In genomic region chr15:84654689-84655453, GRCh38 we compare ENCODE assay signal across 8 cellular contexts. TPM values are rescaled to one million over a fixed set of nuclear protein-coding genes. Genes with fewer than 3 reads are reported as not detected.
DNase-seq lines count a peak whose midpoint lies in the region; ATAC-seq and TF ChIP-seq lines count a peak whose summit lies in the region.

No MANE protein-coding gene starts in this region.

- H3K4me1 ChIP-seq in iPS-20b (ENCODE audit: insufficient read depth, low read length) = peaks cover 4% of the 10 kb centered on the region; the same call in 1 of the 2 replicates
- H3K4me1 ChIP-seq in skeletal muscle tissue (ENCODE audit: control insufficient read depth in 3 of 3, insufficient read depth in 3 of 3, low read length in 3 of 3) = peaks cover 26 to 48% (median 29%) of the 10 kb centered on the region in 3 donors

- H3K4me3 ChIP-seq in WERI-Rb-1 (ENCODE audit: low read depth, low read length) (peak overlapping the region; percentile 84), iPS-20b (ENCODE audit: low read length) (peak overlapping the region; percentile 96), skeletal muscle tissue (ENCODE audit: low read length in 3 of 3) (peak overlapping the region; percentile 92 to 100 (median 92))

- H3K27me3 ChIP-seq in WERI-Rb-1 (ENCODE audit: insufficient read depth, low read depth, severe bottlenecking) (no peaks in the 10 kb centered on the region), iPS-20b (ENCODE audit: insufficient read depth, low read length) (peaks cover 25% of the 10 kb centered on the region), skeletal muscle tissue (ENCODE audit: control insufficient read depth in 3 of 3, insufficient read depth in 3 of 3, low read length in 3 of 3) (no peaks in the 10 kb centered on the region)

- peak; percentile 85 for DNase-seq in D341Med (ENCODE audit: low spot score)
- DNase-seq in NCI-H2171 (lab: John Stamatoyannopoulos, UW) = peak; percentile 72
- peak; percentile 68 for DNase-seq in WERI-Rb-1
- DNase-seq in T47D (ENCODE audit: low read depth in 1 of 2, low spot score in 1 of 2) = peak; percentile 75 to 92

- in situ Hi-C loops in T47D (cut with HindIII; ENCODE audit: low pct_unique_long_range_greater_than_20kb, low sequenced_read_pairs) = no loop called here

- H3K36me3 ChIP-seq in WERI-Rb-1 (peaks cover 30% of the 10 kb centered on the region), iPS-20b (ENCODE audit: insufficient read depth, low read depth, low read length) (peaks cover 27% of the 10 kb centered on the region), skeletal muscle tissue (ENCODE audit: control insufficient read depth in 3 of 3, insufficient read depth in 3 of 3, low read length in 3 of 3) (peaks cover 2 to 15% (median 13%) of the 10 kb centered on the region in 3 donors)

- TF ChIP-seq CTCF in WERI-Rb-1 (IDR thresholded peaks at IDR 0.05; ENCODE audit: low read depth, low read length) = peak; percentile 67

- ATAC-seq in HG02610 (IDR thresholded peaks at IDR 0.05; ENCODE audit: unreplicated experiment) (peak; percentile 30), GM19324 (IDR thresholded peaks at IDR 0.05; ENCODE audit: low FRiP score, unreplicated experiment) (no peak)

- H3K27ac ChIP-seq in WERI-Rb-1 = peak overlapping the region; percentile 76
- H3K27ac ChIP-seq in iPS-20b (ENCODE audit: low read length) = no peak overlapping the region
- H3K27ac ChIP-seq in skeletal muscle tissue (ENCODE audit: low read depth, low read length) = peak overlapping the region; percentile 56

- H3K9ac ChIP-seq in iPS-20b (ENCODE audit: low read depth, low read length) = peak overlapping the region; percentile 88; the same call in 1 of the 2 replicates
- peak overlapping the region; percentile 86 to 92 (median 86) for H3K9ac ChIP-seq in skeletal muscle tissue (ENCODE audit: low read depth in 1 of 3, low read length in 3 of 3)

- H3K9me3 ChIP-seq in WERI-Rb-1 (ENCODE audit: severe bottlenecking) (no peaks in the 10 kb centered on the region), iPS-20b (ENCODE audit: insufficient read depth, low read depth, low read length) (no peaks in the 10 kb centered on the region), skeletal muscle tissue (ENCODE audit: control insufficient read depth in 3 of 3, low read length in 3 of 3) (no peaks in the 10 kb centered on the region)

RNA-seq across cellular contexts. Expression of gene WDR73, which starts 0.8 kb away (rescaled TPM):
- total RNA-seq in skeletal muscle tissue = 16.2 TPM

RNA-seq across cellular contexts. Expression of gene NMB, which starts 3.1 kb away (rescaled TPM):
- total RNA-seq in skeletal muscle tissue = 0.52 TPM

RNA-seq across cellular contexts. Expression of gene ZSCAN2, which starts 54.1 kb away (rescaled TPM):
- total RNA-seq in skeletal muscle tissue = 13.6 TPM
